21 cellular contexts compared by ENCODE assay signal in genomic region chr3:38059148-38059547, GRCh38. TPM values are rescaled to one million over a fixed set of nuclear protein-coding genes. Genes with fewer than 3 reads are reported as not detected.
"Had no signal": no experiment of that assay in that cellular context is flagged by ENCODE, and none has a peak within 500 bp of the region (broad histone marks: within the 10 kb centered on the region; RNA-seq: fewer than 3 reads in every experiment).

No MANE protein-coding gene starts in this region.

- H3K9me3 Mint-ChIP-seq: activated CD8-positive, alpha-beta T cell treated with anti-CD3 and anti-CD28 coated beads for 36 hours; activated naive CD8-positive, alpha-beta T cell treated with anti-CD3 and anti-CD28 coated beads, Interleukin-2, amount 10 ng/mL, durations not matched to agents 7 days and 5 days had no signal

- H3K9me3 ChIP-seq: adrenal gland, colonic mucosa had no signal

- H3K27ac Mint-ChIP-seq: activated CD8-positive, alpha-beta T cell treated with anti-CD3 and anti-CD28 coated beads for 36 hours; activated naive CD8-positive, alpha-beta T cell treated with anti-CD3 and anti-CD28 coated beads, Interleukin-2, amount 10 ng/mL, durations not matched to agents 7 days and 5 days had no signal

- H3K4me1 ChIP-seq: adrenal gland, colonic mucosa had no signal

- ATAC-seq: activated CD4-positive, CD25-positive, alpha-beta regulatory T cell treated with anti-CD3 and anti-CD28 coated beads, Interleukin-2, amount 50 U/mL, for 24 hours; activated CD8-positive, alpha-beta T cell treated with anti-CD3 and anti-CD28 coated beads for 36 hours; PC-3 had no signal

- H3K27ac ChIP-seq: adrenal gland, colonic mucosa, VCaP had no signal

- H3K36me3 ChIP-seq: adrenal gland, colonic mucosa had no signal

- DNase-seq: activated CD4-positive, alpha-beta T cell treated with anti-CD3 and anti-CD28 coated beads for 4 hours; activated CD8-positive, alpha-beta memory T cell treated with anti-CD3 and anti-CD28 coated beads, Interleukin-2, amount 50 U/mL, for 4 hours; activated CD8-positive, alpha-beta T cell treated with anti-CD3 and anti-CD28 coated beads for 36 hours; activated naive CD4-positive, alpha-beta T cell treated with anti-CD3 and anti-CD28 coated beads, Interleukin-2, amount 50 U/mL, for 16 hours; activated naive CD8-positive, alpha-beta T cell treated with anti-CD3 and anti-CD28 coated beads, Interleukin-2, amount 10 ng/mL, durations not matched to agents 7 days and 5 days; activated T-cell treated with anti-CD3 and anti-CD28 coated beads, Interleukin-2, amount 50 U/mL, for 1 hour; adrenal gland; anterior cingulate cortex; caudate nucleus; colonic mucosa; KBM-7; NCI-H1092; NCI-H1930; NCI-H2107; NCI-H510A treated with DMSO at 0.1 percent for 48 hours; PC-3; SHP77 treated with DMSO at 0.1 percent for 48 hours; T-helper 1 cell had no signal

- H3K4me3 ChIP-seq: adrenal gland, colonic mucosa had no signal

- H3K27me3 Mint-ChIP-seq: activated CD8-positive, alpha-beta T cell treated with anti-CD3 and anti-CD28 coated beads for 36 hours had no signal

- H3K36me3 Mint-ChIP-seq: activated naive CD8-positive, alpha-beta T cell treated with anti-CD3 and anti-CD28 coated beads, Interleukin-2, amount 10 ng/mL, durations not matched to agents 7 days and 5 days had no signal

- H3K27me3 ChIP-seq: adrenal gland, colonic mucosa had no signal

- H3K4me3 Mint-ChIP-seq: activated CD8-positive, alpha-beta T cell treated with anti-CD3 and anti-CD28 coated beads for 36 hours; activated naive CD8-positive, alpha-beta T cell treated with anti-CD3 and anti-CD28 coated beads, Interleukin-2, amount 10 ng/mL, durations not matched to agents 7 days and 5 days had no signal

RNA-seq across cellular contexts. Expression of gene DLEC1, which starts 20.1 kb away (rescaled TPM):
- total RNA-seq: LHCN-M2, PC-3 had no signal
